12 cellular contexts compared by ENCODE assay signal in genomic region chr4:107153228-107153627, GRCh38.
DNase-seq lines count a peak whose midpoint lies in the region; ATAC-seq and TF ChIP-seq lines count a peak whose summit lies in the region.
"Had no signal": no experiment of that assay in that cellular context is flagged by ENCODE, and none has a peak within 500 bp of the region (broad histone marks: within the 10 kb centered on the region; RNA-seq: fewer than 3 reads in every experiment).

No MANE protein-coding gene starts in this region.

- H2AK5ac ChIP-seq in mesendoderm (ENCODE audit: low read length): no peak overlapping the region

- DNase-seq in DND-41: no peak
- DNase-seq in HK-2 (ENCODE audit: unreplicated experiment): peak; percentile 8
- peak; percentile 49 for DNase-seq in amniotic epithelial cell (ENCODE audit: low read depth)
- peak; percentile 98 for DNase-seq in mesendoderm
- no peak for DNase-seq in activated CD4-positive, CD25-positive, alpha-beta regulatory T cell (lab: John Stamatoyannopoulos, UW)
- DNase-seq in activated naive CD4-positive, alpha-beta T cell treated with anti-CD3 and anti-CD28 coated beads, Interleukin-2, amount 50 U/mL, for 16 hours: no peak
- DNase-seq in A172 (ENCODE audit: low spot score): no peak
- no peak for DNase-seq in NCI-H1436 (lab: John Stamatoyannopoulos, UW)
- DNase-seq: activated CD4-positive, alpha-beta T cell treated with anti-CD3 and anti-CD28 coated beads, Interleukin-2, amount 50 U/mL, for 1 hour; kidney glomerular epithelial cell; NCI-H774; tibial artery had no signal

- H3K18ac ChIP-seq in mesendoderm (ENCODE audit: low read length): peak overlapping the region; percentile 71

- no peak overlapping the region for H3K27ac ChIP-seq in DND-41 (ENCODE audit: low read length)
- H3K27ac ChIP-seq in mesendoderm (ENCODE audit: low read depth, low read length): peak overlapping the region; percentile 93
- H3K27ac ChIP-seq: tibial artery had no signal

- WGBS in mesendoderm (ENCODE audit: extremely low coverage, insufficient coverage, low lambda C conversion rate): no CpG with 5 or more reads among the region's 4 CpGs

- no peaks in the 10 kb centered on the region for H3K79me1 ChIP-seq in mesendoderm (ENCODE audit: low read length)

- no peak overlapping the region for H4K5ac ChIP-seq in mesendoderm (ENCODE audit: low read length)

- H2BK15ac ChIP-seq in mesendoderm (replicated peaks; ENCODE audit: low read depth): no peak overlapping the region

- no peak overlapping the region for H2BK5ac ChIP-seq in mesendoderm (ENCODE audit: low read length)

- H3K4me1 ChIP-seq in DND-41 (ENCODE audit: insufficient read depth, low read length) (no peaks in the 10 kb centered on the region), mesendoderm (ENCODE audit: control insufficient read depth, low read depth, low read length) (peaks cover 6% of the 10 kb centered on the region)
- H3K4me1 ChIP-seq: tibial artery had no signal

- no peaks in the 10 kb centered on the region for H3K79me2 ChIP-seq in DND-41 (ENCODE audit: insufficient read depth, low read length)
- H3K79me2 ChIP-seq in mesendoderm (ENCODE audit: control insufficient read depth, insufficient read depth, low read length): no peaks in the 10 kb centered on the region

- H3K9me3 ChIP-seq in DND-41 (ENCODE audit: insufficient read depth, low read length, severe bottlenecking): no peaks in the 10 kb centered on the region
- H3K9me3 ChIP-seq: tibial artery had no signal

- no peak; the same call in 2 of the 3 replicates for ATAC-seq in DND-41 (ENCODE audit: insufficient read depth, low read depth)

- H3K4me2 ChIP-seq in DND-41 (ENCODE audit: insufficient read depth, low read length): no peak overlapping the region
- no peak overlapping the region for H3K4me2 ChIP-seq in mesendoderm (ENCODE audit: low read length)

- H4K20me1 ChIP-seq in DND-41 (ENCODE audit: insufficient read depth, low read length): no peaks in the 10 kb centered on the region

- H4K8ac ChIP-seq in mesendoderm (ENCODE audit: low read depth, low read length): no peak overlapping the region

- peak overlapping the region; percentile 79 for H3K56ac ChIP-seq in mesendoderm (ENCODE audit: low read length)

- TF ChIP-seq CTCF in DND-41 (IDR thresholded peaks at IDR 0.05; ENCODE audit: borderline replicate concordance, extremely low read depth, low read length, poor library complexity, severe bottlenecking): peak; percentile 56

- no peak overlapping the region for H2BK120ac ChIP-seq in mesendoderm (ENCODE audit: low read depth, low read length)

- no peak overlapping the region for H3K4ac ChIP-seq in mesendoderm (ENCODE audit: low read depth, low read length)

- H3K36me3 ChIP-seq in DND-41 (ENCODE audit: insufficient read depth, low read length) (no peaks in the 10 kb centered on the region), mesendoderm (ENCODE audit: control insufficient read depth, insufficient read depth, low read length) (no peaks in the 10 kb centered on the region)
- H3K36me3 ChIP-seq: tibial artery had no signal

- no peak overlapping the region for H3K23ac ChIP-seq in mesendoderm (ENCODE audit: low read length)

- H3K4me3 ChIP-seq in DND-41 (ENCODE audit: low read depth in 1 of 2, low read length in 2 of 2) (no peak overlapping the region), mesendoderm (ENCODE audit: low read length) (no peak overlapping the region)
- H3K4me3 ChIP-seq: tibial artery had no signal

- H3K27me3 ChIP-seq in DND-41 (ENCODE audit: insufficient read depth, low read length, poor library complexity): no peaks in the 10 kb centered on the region
- H3K27me3 ChIP-seq in mesendoderm (ENCODE audit: insufficient read depth, low read length, poor library complexity): no peaks in the 10 kb centered on the region
- H3K27me3 ChIP-seq: tibial artery had no signal

- H2AFZ ChIP-seq in DND-41 (ENCODE audit: low read depth, low read length): no peak overlapping the region

- H3K9ac ChIP-seq in DND-41 (ENCODE audit: low read depth, low read length) (no peak overlapping the region), mesendoderm (ENCODE audit: low read length) (no peak overlapping the region)

Comparison
In these comparisons a context has a peak if more than half of its experiments do, and no peak if none do; other contexts are left out.
1. DNase-seq: peak in HK-2 (single experiment), amniotic epithelial cell (single experiment) and mesendoderm (single experiment); none in DND-41 (single experiment), activated CD4-positive, CD25-positive, alpha-beta regulatory T cell (0 of 4), activated naive CD4-positive, alpha-beta T cell treated with anti-CD3 and anti-CD28 coated beads, Interleukin-2, amount 50 U/mL, for 16 hours (single experiment), A172 (single experiment) and NCI-H1436 (single experiment).